In genomic region chrX:149504915-149505651, GRCh38 we compare ENCODE assay signal across 8 cellular contexts. TPM values are rescaled to one million over a fixed set of nuclear protein-coding genes. Genes with fewer than 3 reads are reported as not detected.
DNase-seq lines count a peak whose midpoint lies in the region; ATAC-seq and TF ChIP-seq lines count a peak whose summit lies in the region.

Gene IDS, minus strand, starts transcription at chrX:149505306. Its CDS starts 169 bp downstream, at chrX:149505137.

- peak; percentile 94 for ATAC-seq in gastroesophageal sphincter

- H3K27ac ChIP-seq in gastroesophageal sphincter (peak within 1 kb of the TSS; percentile 88 to 99 (median 90)), substantia nigra (ENCODE audit: low read depth, low read length, poor library complexity, severe bottlenecking) (peak within 1 kb of the TSS; percentile 69)

- POLR2A ChIA-PET in HEK293T (lab: Yijun Ruan, JAX), result interaction anchor here (0.6 to 1.3 kb wide), 4 partner anchors 24 to 1607 kb away, joined by 3 to 8 read pairs (median 3); partner anchors contain the start of gene EOLA1

- peak; percentile 97 to 98 for TF ChIP-seq POLR2A in gastroesophageal sphincter (IDR thresholded peaks at IDR 0.05)

- H3K9me3 Mint-ChIP-seq in activated naive CD4-positive, alpha-beta T cell treated with anti-CD3 and anti-CD28 coated beads, Interleukin-2, amount 10 ng/mL, durations not matched to agents 7 days and 5 days, result no peaks in the 10 kb centered on the region

- H3K4me1 Mint-ChIP-seq in activated naive CD4-positive, alpha-beta T cell treated with anti-CD3 and anti-CD28 coated beads, Interleukin-2, amount 10 ng/mL, durations not matched to agents 7 days and 5 days, result peaks cover 48% of the 10 kb centered on the region

- DNase-seq in GM04503 (ENCODE audit: low read depth) (peak; percentile 52), HEK293T (ENCODE audit: extremely low spot score) (peak; percentile 92), MV-4-11 (lab: John Stamatoyannopoulos, UW) (peak; percentile 76), SK-N-DZ (ENCODE audit: low spot score) (peak; percentile 87), non-pigmented ciliary epithelial cell (ENCODE audit: low read depth) (peak; percentile 34), substantia nigra (lab: John Stamatoyannopoulos, UW) (peak; percentile 9 to 90 (median 64))
- peak; percentile 90 for DNase-seq in activated naive CD4-positive, alpha-beta T cell treated with anti-CD3 and anti-CD28 coated beads, Interleukin-2, amount 10 ng/mL, durations not matched to agents 7 days and 5 days

- peaks cover 0 to 23% of the 10 kb centered on the region in 2 donors for H3K36me3 ChIP-seq in gastroesophageal sphincter

- peak within 1 kb of the TSS; percentile 72 to 100 for H3K4me3 ChIP-seq in gastroesophageal sphincter

- H3K9me3 ChIP-seq in gastroesophageal sphincter, result no peaks in the 10 kb centered on the region

- no peaks in the 10 kb centered on the region for H3K27me3 ChIP-seq in gastroesophageal sphincter

- CTCF ChIA-PET in HEK293T (lab: Yijun Ruan, JAX), result no interaction called here
- CTCF ChIA-PET in activated naive CD4-positive, alpha-beta T cell treated with anti-CD3 and anti-CD28 coated beads, Interleukin-2, amount 10 ng/mL, durations not matched to agents 7 days and 5 days (lab: Charles Lee), result interaction anchor here (1.0 kb wide), 1 partner anchor 11 kb away, joined by 3 read pairs; no protein-coding TSS in a partner anchor

- WGBS in gastroesophageal sphincter (ENCODE audit: low coverage in 1 of 2), 2 donors, result 0 to 21% methylated on average over 5 to 19 of the region's 54 CpGs

- TF ChIP-seq CTCF in gastroesophageal sphincter (IDR thresholded peaks at IDR 0.05), result no peak

- H3K4me3 Mint-ChIP-seq in activated naive CD4-positive, alpha-beta T cell treated with anti-CD3 and anti-CD28 coated beads, Interleukin-2, amount 10 ng/mL, durations not matched to agents 7 days and 5 days, result peak within 1 kb of the TSS; percentile 89

- peak within 1 kb of the TSS; percentile 95 for H3K27ac Mint-ChIP-seq in activated naive CD4-positive, alpha-beta T cell treated with anti-CD3 and anti-CD28 coated beads, Interleukin-2, amount 10 ng/mL, durations not matched to agents 7 days and 5 days

- H3K4me1 ChIP-seq in gastroesophageal sphincter, result peaks cover 0 to 26% (median 0%) of the 10 kb centered on the region in 3 donors

- no peak for TF ChIP-seq EP300 in gastroesophageal sphincter (IDR thresholded peaks at IDR 0.05)

- H3K27me3 Mint-ChIP-seq in activated naive CD4-positive, alpha-beta T cell treated with anti-CD3 and anti-CD28 coated beads, Interleukin-2, amount 10 ng/mL, durations not matched to agents 7 days and 5 days, result peaks cover 11% of the 10 kb centered on the region

- peaks cover 12% of the 10 kb centered on the region for H3K36me3 Mint-ChIP-seq in activated naive CD4-positive, alpha-beta T cell treated with anti-CD3 and anti-CD28 coated beads, Interleukin-2, amount 10 ng/mL, durations not matched to agents 7 days and 5 days

TF ChIP-seq in HEK293T, 16 proteins besides CTCF, POLR2A, EP300 and RAD21:
- TF ChIP-seq L3MBTL2 (conservative IDR thresholded peaks at IDR 0.05), result no peak; the same call in none of the 2 replicates
- TF ChIP-seq LEF1 (IDR thresholded peaks at IDR 0.05; ENCODE audit: borderline replicate concordance), result no peak
- TF ChIP-seq PKNOX1 (IDR thresholded peaks at IDR 0.05), result no peak
- no peak for TF ChIP-seq SP1 (IDR thresholded peaks at IDR 0.05)
- TF ChIP-seq SUZ12 (IDR thresholded peaks at IDR 0.05), result no peak
- TF ChIP-seq ARNT (IDR thresholded peaks at IDR 0.05), result no peak
- no peak for TF ChIP-seq FOXA1 (IDR thresholded peaks at IDR 0.05)
- TF ChIP-seq NFRKB (IDR thresholded peaks at IDR 0.05), result no peak
- no peak for TF ChIP-seq HDGF (IDR thresholded peaks at IDR 0.05; ENCODE audit: borderline replicate concordance)

RNA-seq across cellular contexts. Expression of gene IDS, which starts in this region (rescaled TPM):
- polyA plus RNA-seq in SK-N-DZ (2014; cell fraction: cytosol; rRNA removed), result 23.2 and 36.2 TPM in 2 replicates
- 16.2 and 23.6 TPM in 2 replicates for polyA plus RNA-seq in SK-N-DZ (2014; cell fraction: nucleus; rRNA removed)
- 100 to 1,000 TPM in 2 of 4 donors, 10 to 100 TPM in 2; 65.1 to 117 (median 97.1) TPM for total RNA-seq in gastroesophageal sphincter

Comparison
In these comparisons a context has a peak if more than half of its experiments do, and no peak if none do; other contexts are left out.
1. Peak in every context shown above with its lines: DNase-seq, ATAC-seq, H3K4me3 ChIP-seq and H3K27ac ChIP-seq.
2. DNase-seq: peak in every context shown above with its lines; median percentile 92 in HEK293T; 90 in activated naive CD4-positive, alpha-beta T cell treated with anti-CD3 and anti-CD28 coated beads, Interleukin-2, amount 10 ng/mL, durations not matched to agents 7 days and 5 days; 87 in SK-N-DZ; 76 in MV-4-11; 64 in substantia nigra; 52 in GM04503; 34 in non-pigmented ciliary epithelial cell.